Comparison of ENCODE assay signal across 8 cellular contexts in genomic region chrX:81202989-81203388, GRCh38. TPM values are rescaled to one million over a fixed set of nuclear protein-coding genes. Genes with fewer than 3 reads are reported as not detected.
DNase-seq lines count a peak whose midpoint lies in the region; ATAC-seq and TF ChIP-seq lines count a peak whose summit lies in the region.

No MANE protein-coding gene starts in this region.

- no peaks in the 10 kb centered on the region for H3K36me3 ChIP-seq in CD4-positive, CD25-positive, alpha-beta regulatory T cell (ENCODE audit: control insufficient read depth, insufficient read depth, low read length)
- H3K36me3 ChIP-seq in NT2/D1 (ENCODE audit: insufficient read depth, insufficient read length, low read length) (no peaks in the 10 kb centered on the region), duodenal mucosa (ENCODE audit: control insufficient read depth in 1 of 2, insufficient read depth in 2 of 2, low read length in 2 of 2) (no peaks in the 10 kb centered on the region)

- no peaks in the 10 kb centered on the region for H3K9me3 ChIP-seq in CD4-positive, CD25-positive, alpha-beta regulatory T cell (ENCODE audit: control insufficient read depth in 2 of 2, low read length in 2 of 2)
- H3K9me3 ChIP-seq in NT2/D1 (ENCODE audit: insufficient read depth, low read length) (no peaks in the 10 kb centered on the region), duodenal mucosa (ENCODE audit: control insufficient read depth in 1 of 2, low read length in 2 of 2) (no peaks in the 10 kb centered on the region)

- H3K9ac ChIP-seq in NT2/D1 (ENCODE audit: insufficient read length, low read depth), result peak overlapping the region; percentile 46
- peak overlapping the region; percentile 86 to 91 for H3K9ac ChIP-seq in duodenal mucosa (ENCODE audit: low read depth in 1 of 2, low read length in 2 of 2)

- no peaks in the 10 kb centered on the region for H3K27me3 ChIP-seq in CD4-positive, CD25-positive, alpha-beta regulatory T cell (ENCODE audit: control insufficient read depth, insufficient read depth, low read length)
- H3K27me3 ChIP-seq in NT2/D1 (ENCODE audit: insufficient read depth, insufficient read length), result no peaks in the 10 kb centered on the region
- H3K27me3 ChIP-seq in duodenal mucosa (ENCODE audit: control insufficient read depth in 1 of 2, insufficient read depth in 2 of 2, low read length in 2 of 2), result no peaks in the 10 kb centered on the region

- TF ChIP-seq CTCF in nephron (IDR thresholded peaks at IDR 0.05; ENCODE audit: unreplicated experiment in 3 of 3), result no peak

- no peak for DNase-seq in CD4-positive, CD25-positive, alpha-beta regulatory T cell
- DNase-seq in NT2/D1 (ENCODE audit: low read depth, low spot score) (no peak), SIG-M5 treated with dmso at 0.1 percent for 504 hours (lab: John Stamatoyannopoulos, UW; ENCODE audit: unreplicated experiment) (no peak), NCI-H1417 treated with DMSO at 0.1 percent for 48 hours (lab: John Stamatoyannopoulos, UW) (no peak), DMS153 treated with DMSO at 0.1 percent for 48 hours (lab: John Stamatoyannopoulos, UW; ENCODE audit: unreplicated experiment) (no peak)
- DNase-seq in stimulated activated CD4-positive, alpha-beta T cell treated with anti-CD3 and anti-CD28 coated beads, Interleukin-15, amount 100 ng/mL, for 24 hours, result no peak

- peak overlapping the region; percentile 96 for H3K4me3 ChIP-seq in CD4-positive, CD25-positive, alpha-beta regulatory T cell (ENCODE audit: low read depth, low read length)
- H3K4me3 ChIP-seq in NT2/D1 (ENCODE audit: insufficient read length, low read depth) (peak overlapping the region; percentile 60), duodenal mucosa (ENCODE audit: low read depth in 1 of 2, low read length in 2 of 2) (peak overlapping the region; percentile 91 to 95)

- H3K4me1 Mint-ChIP-seq in CD4-positive, CD25-positive, alpha-beta regulatory T cell, result peaks cover 24 to 67% (median 39%) of the 10 kb centered on the region in 4 donors
- peaks cover 10% of the 10 kb centered on the region for H3K4me1 Mint-ChIP-seq in nephron

- peaks cover 3% of the 10 kb centered on the region for H3K36me3 Mint-ChIP-seq in CD4-positive, CD25-positive, alpha-beta regulatory T cell
- peaks cover 17% of the 10 kb centered on the region for H3K36me3 Mint-ChIP-seq in nephron (ENCODE audit: low read depth)

- no peaks in the 10 kb centered on the region for H3K27me3 Mint-ChIP-seq in CD4-positive, CD25-positive, alpha-beta regulatory T cell
- H3K27me3 Mint-ChIP-seq in nephron (ENCODE audit: low read depth), result no peaks in the 10 kb centered on the region

- H3K4me1 ChIP-seq in CD4-positive, CD25-positive, alpha-beta regulatory T cell (ENCODE audit: control insufficient read depth, insufficient read depth, low read length, poor library complexity, severe bottlenecking), result peaks cover 12% of the 10 kb centered on the region
- H3K4me1 ChIP-seq in NT2/D1 (ENCODE audit: insufficient read depth, insufficient read length), result no peaks in the 10 kb centered on the region
- H3K4me1 ChIP-seq in duodenal mucosa (ENCODE audit: control insufficient read depth in 1 of 2, insufficient read depth in 2 of 2, low read length in 2 of 2), result no peaks in the 10 kb centered on the region

- H3K9me3 Mint-ChIP-seq in CD4-positive, CD25-positive, alpha-beta regulatory T cell, result no peaks in the 10 kb centered on the region
- peaks cover 10% of the 10 kb centered on the region for H3K9me3 Mint-ChIP-seq in nephron

- peak overlapping the region; percentile 81 for H3K27ac ChIP-seq in CD4-positive, CD25-positive, alpha-beta regulatory T cell (ENCODE audit: insufficient read depth, low read length, poor library complexity, severe bottlenecking)
- no peak overlapping the region for H3K27ac ChIP-seq in duodenal mucosa (ENCODE audit: low read depth, low read length)

- no peak for ATAC-seq in CD4-positive, CD25-positive, alpha-beta regulatory T cell (ENCODE audit: low read depth in 2 of 2)

- peak overlapping the region; percentile 92 to 96 (median 96) for H3K27ac Mint-ChIP-seq in CD4-positive, CD25-positive, alpha-beta regulatory T cell
- peak overlapping the region; percentile 98 to 100 (median 99) for H3K27ac Mint-ChIP-seq in nephron

- H3K4me3 Mint-ChIP-seq in CD4-positive, CD25-positive, alpha-beta regulatory T cell, result peak overlapping the region; percentile 93 to 99 (median 98)
- H3K4me3 Mint-ChIP-seq in nephron, result peak overlapping the region; percentile 95 to 97 (median 96)

RNA-seq across cellular contexts. Expression of gene SH3BGRL, which starts 1.1 kb away (rescaled TPM):
- 105 TPM for total RNA-seq in CD4-positive, CD25-positive, alpha-beta regulatory T cell
- polyA plus RNA-seq in CD4-positive, CD25-positive, alpha-beta regulatory T cell, result 100 to 1,000 TPM; 195 to 231 (median 213) TPM

RNA-seq across cellular contexts. Expression of gene HMGN5, which starts 1.3 kb away (rescaled TPM):
- 0.84 TPM for total RNA-seq in CD4-positive, CD25-positive, alpha-beta regulatory T cell
- polyA plus RNA-seq in CD4-positive, CD25-positive, alpha-beta regulatory T cell, result 1 to 10 TPM; 1.5 to 2.6 (median 1.9) TPM
